Comparison of ENCODE assay signal across 9 cellular contexts in genomic region chr2:172674034-172674967, GRCh38.
DNase-seq lines count a peak whose midpoint lies in the region; ATAC-seq and TF ChIP-seq lines count a peak whose summit lies in the region.
"Had no signal": no experiment of that assay in that cellular context is flagged by ENCODE, and none has a peak within 500 bp of the region (broad histone marks: within the 10 kb centered on the region; RNA-seq: fewer than 3 reads in every experiment).

No MANE protein-coding gene starts in this region.

- ATAC-seq in GM18519 (IDR thresholded peaks at IDR 0.05; ENCODE audit: low FRiP score, unreplicated experiment) (no peak), GM21526 (IDR thresholded peaks at IDR 0.05; ENCODE audit: low FRiP score, unreplicated experiment) (no peak), HG03521 (IDR thresholded peaks at IDR 0.05; ENCODE audit: unreplicated experiment) (no peak)

- no peak overlapping the region for H3K27ac Mint-ChIP-seq in activated CD4-positive, alpha-beta T cell treated with anti-CD3 and anti-CD28 coated beads, Interleukin-2, amount 10 ng/mL, durations not matched to agents 7 days and 5 days
- H3K27ac Mint-ChIP-seq: brain had no signal

- POLR2A ChIA-PET in activated CD4-positive, alpha-beta T cell treated with anti-CD3 and anti-CD28 coated beads, Interleukin-2, amount 10 ng/mL, durations not matched to agents 7 days and 5 days (lab: Charles Lee) = no interaction called here

- H3K4me3 ChIP-seq in GM12875 (ENCODE audit: low read depth, low read length) (no peak overlapping the region), retinal pigment epithelial cell (ENCODE audit: low read length) (no peak overlapping the region)

- H3K9me3 Mint-ChIP-seq in activated CD4-positive, alpha-beta T cell treated with anti-CD3 and anti-CD28 coated beads, Interleukin-2, amount 10 ng/mL, durations not matched to agents 7 days and 5 days = no peaks in the 10 kb centered on the region

- peaks cover 2% of the 10 kb centered on the region for H3K36me3 Mint-ChIP-seq in activated CD4-positive, alpha-beta T cell treated with anti-CD3 and anti-CD28 coated beads, Interleukin-2, amount 10 ng/mL, durations not matched to agents 7 days and 5 days (ENCODE audit: low read depth)

- TF ChIP-seq CTCF in GM12875 (IDR thresholded peaks at IDR 0.05; ENCODE audit: borderline replicate concordance, insufficient read depth, low read depth, low read length) (peak; percentile 80), retinal pigment epithelial cell (conservative IDR thresholded peaks at IDR 0.05; ENCODE audit: low read depth, low read length) (peak; percentile 62)

- H3K27me3 Mint-ChIP-seq in activated CD4-positive, alpha-beta T cell treated with anti-CD3 and anti-CD28 coated beads, Interleukin-2, amount 10 ng/mL, durations not matched to agents 7 days and 5 days = peaks cover 2% of the 10 kb centered on the region

- DNase-seq in activated CD4-positive, alpha-beta T cell treated with anti-CD3 and anti-CD28 coated beads, Interleukin-2, amount 10 ng/mL, durations not matched to agents 7 days and 5 days = peak; percentile 25
- DNase-seq in fibroblast of peridontal ligament (ENCODE audit: extremely low read depth) (peak; percentile 35), retinal pigment epithelial cell (ENCODE audit: low read depth) (no peak), NCI-H526 treated with DMSO at 0.1 percent for 48 hours (lab: John Stamatoyannopoulos, UW) (no peak)

- peaks cover 3% of the 10 kb centered on the region for H3K4me1 Mint-ChIP-seq in activated CD4-positive, alpha-beta T cell treated with anti-CD3 and anti-CD28 coated beads, Interleukin-2, amount 10 ng/mL, durations not matched to agents 7 days and 5 days

- no peak overlapping the region for H3K4me3 Mint-ChIP-seq in activated CD4-positive, alpha-beta T cell treated with anti-CD3 and anti-CD28 coated beads, Interleukin-2, amount 10 ng/mL, durations not matched to agents 7 days and 5 days
- H3K4me3 Mint-ChIP-seq: brain had no signal

- CTCF ChIA-PET in activated CD4-positive, alpha-beta T cell treated with anti-CD3 and anti-CD28 coated beads, Interleukin-2, amount 10 ng/mL, durations not matched to agents 7 days and 5 days (lab: Charles Lee) = interaction anchor here (0.6 to 1.5 kb wide), 5 partner anchors 12 to 502 kb away, joined by 3 to 10 read pairs (median 3); no protein-coding TSS in a partner anchor

Comparison
In these comparisons a context has a peak if more than half of its experiments do, and no peak if none do; other contexts are left out.
1. DNase-seq: peak in activated CD4-positive, alpha-beta T cell treated with anti-CD3 and anti-CD28 coated beads, Interleukin-2, amount 10 ng/mL, durations not matched to agents 7 days and 5 days (single experiment) and fibroblast of peridontal ligament (single experiment); none in retinal pigment epithelial cell (single experiment) and NCI-H526 treated with DMSO at 0.1 percent for 48 hours (single experiment).